Comparison of ENCODE assay signal across 16 cellular contexts in genomic region chr6:124970243-124970642, GRCh38. TPM values are rescaled to one million over a fixed set of nuclear protein-coding genes. Genes with fewer than 3 reads are reported as not detected.
"Had no signal": no experiment of that assay in that cellular context is flagged by ENCODE, and none has a peak within 500 bp of the region (broad histone marks: within the 10 kb centered on the region; RNA-seq: fewer than 3 reads in every experiment).

No MANE protein-coding gene starts in this region.

- H3K4me3 ChIP-seq: adrenal gland, left lung had no signal

- H3K9me3 Mint-ChIP-seq: activated B cell treated with CpG ODN at 0.5 μM for 24 hours; activated CD4-positive, alpha-beta T cell treated with anti-CD3 and anti-CD28 coated beads, Interleukin-2, amount 10 ng/mL, durations not matched to agents 24 days and 14 days; nephron; stimulated activated naive CD8-positive, alpha-beta T cell treated with anti-CD3 and anti-CD28 coated beads, Interleukin-15, amount 100 ng/mL, for 72 hours had no signal

- ATAC-seq: left lung; stimulated activated naive CD8-positive, alpha-beta T cell treated with anti-CD3 and anti-CD28 coated beads, Interleukin-15, amount 100 ng/mL, for 72 hours; T-helper 17 cell had no signal

- H3K4me1 Mint-ChIP-seq: activated B cell treated with CpG ODN at 0.5 μM for 24 hours; central memory CD8-positive, alpha-beta T cell; stimulated activated naive CD8-positive, alpha-beta T cell treated with anti-CD3 and anti-CD28 coated beads, Interleukin-15, amount 100 ng/mL, for 72 hours had no signal

- DNase-seq: activated B cell treated with CpG ODN at 0.5 μM for 24 hours; activated CD4-positive, alpha-beta T cell treated with anti-CD3 and anti-CD28 coated beads, Interleukin-2, amount 10 ng/mL, durations not matched to agents 24 days and 14 days; activated naive CD4-positive, alpha-beta T cell treated with anti-CD3 and anti-CD28 coated beads, Interleukin-2, amount 50 U/mL, for 16 hours; activated T-cell treated with anti-CD3 and anti-CD28 coated beads, Interleukin-2, amount 50 U/mL, for 1 hour; adrenal gland; cortex of kidney; effector CD8-positive, alpha-beta T cell; left lung; mesendoderm; occipital lobe; stimulated activated CD4-positive, alpha-beta T cell treated with anti-CD3 and anti-CD28 coated beads, Interleukin-4, amount 100 ng/mL, for 1 hour; stimulated activated CD8-positive, alpha-beta memory T cell treated with anti-CD3 and anti-CD28 coated beads, Interleukin-4, amount 100 ng/mL, for 48 hours; stimulated activated naive CD8-positive, alpha-beta T cell treated with anti-CD3 and anti-CD28 coated beads, Interleukin-15, amount 100 ng/mL, for 72 hours; T-helper 17 cell had no signal

- H3K27me3 Mint-ChIP-seq: central memory CD8-positive, alpha-beta T cell had no signal

- H3K27ac Mint-ChIP-seq: activated B cell treated with CpG ODN at 0.5 μM for 24 hours; activated CD4-positive, alpha-beta T cell treated with anti-CD3 and anti-CD28 coated beads, Interleukin-2, amount 10 ng/mL, durations not matched to agents 24 days and 14 days; nephron; stimulated activated naive CD8-positive, alpha-beta T cell treated with anti-CD3 and anti-CD28 coated beads, Interleukin-15, amount 100 ng/mL, for 72 hours; T-helper 17 cell had no signal

- H3K4me3 Mint-ChIP-seq: activated B cell treated with CpG ODN at 0.5 μM for 24 hours; activated CD4-positive, alpha-beta T cell treated with anti-CD3 and anti-CD28 coated beads, Interleukin-2, amount 10 ng/mL, durations not matched to agents 24 days and 14 days; central memory CD8-positive, alpha-beta T cell; nephron; stimulated activated naive CD8-positive, alpha-beta T cell treated with anti-CD3 and anti-CD28 coated beads, Interleukin-15, amount 100 ng/mL, for 72 hours; T-helper 17 cell had no signal

- H3K27me3 ChIP-seq: adrenal gland, left lung had no signal

- H3K27ac ChIP-seq: adrenal gland, left lung had no signal

- H3K9me3 ChIP-seq: adrenal gland, left lung had no signal

RNA-seq across cellular contexts. Expression of gene RNF217, which starts 8.0 kb away (rescaled TPM):
- total RNA-seq: activated B cell treated with CpG ODN at 0.5 μM for 24 hours had no signal
